15 cellular contexts compared by ENCODE assay signal in the genomic region with DNA sequence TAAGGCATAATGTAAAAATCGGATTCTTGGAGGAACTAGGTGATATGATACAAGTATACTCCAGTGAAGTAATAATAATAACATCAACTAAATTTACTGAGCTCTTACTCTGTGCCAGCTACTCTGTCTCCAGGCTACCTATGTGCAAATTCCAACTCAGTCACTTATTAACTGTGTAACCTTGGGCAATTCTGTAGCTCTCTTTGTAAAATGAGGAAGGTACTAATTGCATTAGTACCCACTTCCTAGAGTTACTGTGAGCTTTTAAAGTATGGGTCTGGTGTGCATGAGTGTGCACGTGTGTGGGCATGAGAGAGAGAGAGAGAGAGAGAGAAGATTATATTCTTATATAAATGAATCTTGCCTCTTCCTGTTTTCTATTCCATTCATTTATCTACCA.
DNase-seq lines count a peak whose midpoint lies in the region; ATAC-seq and TF ChIP-seq lines count a peak whose summit lies in the region.
"Had no signal": no experiment of that assay in that cellular context is flagged by ENCODE, and none has a peak within 500 bp of the region (broad histone marks: within the 10 kb centered on the region; RNA-seq: fewer than 3 reads in every experiment).

No MANE protein-coding gene starts in this region.

- H3K27ac Mint-ChIP-seq in Calu3 (ENCODE audit: unreplicated experiment) (peak overlapping the region; percentile 75), glutamatergic neuron (ENCODE audit: unreplicated experiment) (peak overlapping the region; percentile 75)
- H3K27ac Mint-ChIP-seq: B cell; CD4-positive, alpha-beta T cell had no signal

- H3K27ac ChIP-seq in tibial artery, result no peak overlapping the region

- H3K9me3 Mint-ChIP-seq in Calu3 (ENCODE audit: low read depth, unreplicated experiment), result peaks cover 4% of the 10 kb centered on the region
- H3K9me3 Mint-ChIP-seq in glutamatergic neuron (ENCODE audit: unreplicated experiment), result peaks cover 10% of the 10 kb centered on the region
- H3K9me3 Mint-ChIP-seq: CD4-positive, alpha-beta T cell had no signal

- ATAC-seq in left lobe of liver, result peak; percentile 72

- H3K36me3 ChIP-seq in tibial artery, result no peaks in the 10 kb centered on the region
- H3K36me3 ChIP-seq: HAP-1 had no signal

- no peak overlapping the region for H3K4me3 ChIP-seq in tibial artery
- H3K4me3 ChIP-seq: HAP-1 had no signal

- CTCF ChIA-PET in Calu3 (lab: Charles Lee), result no interaction called here

- H3K4me1 ChIP-seq in tibial artery, result no peaks in the 10 kb centered on the region
- H3K4me1 ChIP-seq: HAP-1 had no signal

- no peaks in the 10 kb centered on the region for H3K27me3 ChIP-seq in tibial artery

- H3K27me3 Mint-ChIP-seq in Calu3 (ENCODE audit: unreplicated experiment), result no peaks in the 10 kb centered on the region
- H3K27me3 Mint-ChIP-seq in glutamatergic neuron (ENCODE audit: unreplicated experiment), result peaks cover 12% of the 10 kb centered on the region
- H3K27me3 Mint-ChIP-seq: B cell had no signal

- intact Hi-C loops in Calu3 (cut with micrococcal nuclease; ENCODE audit: unreplicated experiment) (no loop called here), tibial artery (cut with DNase I; ENCODE audit: low total_unique reads) (no loop called here)

- DNase-seq in Calu3, result peak; percentile 12
- peak; percentile 70 for DNase-seq in SKM-1 treated with dmso at 0.1 percent for 144 hours (lab: John Stamatoyannopoulos, UW; ENCODE audit: unreplicated experiment)
- DNase-seq in glutamatergic neuron, result no peak
- no peak for DNase-seq in left lobe of liver (ENCODE audit: low spot score)
- no peak for DNase-seq in COR-L47 (lab: John Stamatoyannopoulos, UW)
- no peak for DNase-seq in activated CD4-positive, alpha-beta T cell treated with anti-CD3 and anti-CD28 coated beads, Interleukin-2, amount 50 U/mL, for 4 hours
- DNase-seq in SHP77 (lab: John Stamatoyannopoulos, UW), result no peak
- DNase-seq in tibial artery, result no peak
- DNase-seq: C1 segment of cervical spinal cord; CD4-positive, alpha-beta T cell; DMS153; DMS79 treated with DMSO at 0.1 percent for 48 hours; EL had no signal

- H3K9me3 ChIP-seq in tibial artery, result no peaks in the 10 kb centered on the region
- H3K9me3 ChIP-seq: HAP-1 had no signal

- peaks cover 32% of the 10 kb centered on the region for H3K4me1 Mint-ChIP-seq in Calu3 (ENCODE audit: low read depth, unreplicated experiment)
- H3K4me1 Mint-ChIP-seq in glutamatergic neuron (ENCODE audit: low read depth, unreplicated experiment), result peaks cover 27% of the 10 kb centered on the region
- H3K4me1 Mint-ChIP-seq: B cell had no signal

- no peak for TF ChIP-seq CTCF in Calu3 (IDR thresholded peaks at IDR 0.05; ENCODE audit: unreplicated experiment)
- no peak for TF ChIP-seq CTCF in glutamatergic neuron (IDR thresholded peaks at IDR 0.05; ENCODE audit: partially characterized antibody, unreplicated experiment)
- TF ChIP-seq CTCF in tibial artery (IDR thresholded peaks at IDR 0.05), result no peak

- H3K4me3 Mint-ChIP-seq in Calu3 (ENCODE audit: low read depth, unreplicated experiment) (no peak overlapping the region), glutamatergic neuron (ENCODE audit: unreplicated experiment) (no peak overlapping the region)
- H3K4me3 Mint-ChIP-seq: B cell; CD4-positive, alpha-beta T cell had no signal

- no peaks in the 10 kb centered on the region for H3K36me3 Mint-ChIP-seq in Calu3 (ENCODE audit: insufficient read depth, unreplicated experiment)
- peaks cover 13% of the 10 kb centered on the region for H3K36me3 Mint-ChIP-seq in glutamatergic neuron (ENCODE audit: unreplicated experiment)

- BruUV-seq in Calu3 (replicated peaks; lab: Mats Ljungman, UMichigan), result no TSS peak

Comparison
In these comparisons a context has a peak if more than half of its experiments do, and no peak if none do; other contexts are left out.
1. DNase-seq: peak in Calu3 (single experiment) and SKM-1 treated with dmso at 0.1 percent for 144 hours (single experiment); none in glutamatergic neuron (single experiment), left lobe of liver (single experiment), COR-L47 (single experiment), activated CD4-positive, alpha-beta T cell treated with anti-CD3 and anti-CD28 coated beads, Interleukin-2, amount 50 U/mL, for 4 hours (0 of 2), SHP77 (0 of 2) and tibial artery (0 of 2).